8 cellular contexts compared by ENCODE assay signal in the genomic region with DNA sequence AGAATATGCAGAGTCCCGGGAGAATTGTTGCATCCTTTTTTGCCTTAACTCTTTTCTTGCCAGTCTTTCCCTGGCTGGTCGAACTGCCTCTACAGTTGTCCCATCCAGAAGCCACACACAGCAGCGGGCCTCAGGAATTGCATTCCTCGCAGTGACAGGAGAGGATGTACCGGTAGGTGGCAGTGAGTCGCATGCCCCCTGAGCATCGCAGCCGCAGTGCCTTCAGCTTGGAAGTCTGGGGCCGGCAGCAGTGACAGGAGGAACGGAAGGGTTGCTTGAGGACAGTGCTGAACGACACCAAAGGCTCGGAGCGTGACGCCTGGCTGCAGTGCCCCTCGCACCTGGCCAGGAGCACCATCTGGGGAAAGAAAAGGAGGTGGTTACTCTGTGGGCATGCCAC. TPM values are rescaled to one million over a fixed set of nuclear protein-coding genes. Genes with fewer than 3 reads are reported as not detected.
A peak's percentile ranks its signal among the peaks of the same experiment; 100 is the strongest.
DNase-seq lines count a peak whose midpoint lies in the region; ATAC-seq, FAIRE-seq and TF ChIP-seq lines count a peak whose summit lies in the region.

No MANE protein-coding gene starts in this region.

- intact Hi-C loops in stomach (cut with DNase I; ENCODE audit: low total_unique reads): no loop called here

- peak in 2 of 3 donors; percentile 14 to 31 for DNase-seq in CD4-positive, CD25-positive, alpha-beta regulatory T cell
- DNase-seq in HTR-8/SVneo (ENCODE audit: insufficient read length, low spot score) (peak; percentile 31), activated T-cell treated with anti-CD3 and anti-CD28 coated beads for 1 hour (ENCODE audit: low read depth) (peak; percentile 5), germinal center (ENCODE audit: low spot score) (peak; percentile 14), putamen (ENCODE audit: low spot score) (peak; percentile 60), KG1 (lab: John Stamatoyannopoulos, UW) (no peak), stomach (no peak)

- no peak for ATAC-seq in CD4-positive, CD25-positive, alpha-beta regulatory T cell (ENCODE audit: low read depth in 2 of 2)
- no peak for ATAC-seq in GM21515 (IDR thresholded peaks at IDR 0.05; ENCODE audit: unreplicated experiment)

- TF ChIP-seq CTCF in stomach (IDR thresholded peaks at IDR 0.05): peak in 2 of 7 experiments; percentile 11

- peaks cover 4% of the 10 kb centered on the region for H3K27me3 ChIP-seq in CD4-positive, CD25-positive, alpha-beta regulatory T cell (ENCODE audit: control insufficient read depth, insufficient read depth, low read length)
- H3K27me3 ChIP-seq in stomach: peaks cover 0 to 5% (median 0%) of the 10 kb centered on the region in 3 donors

- no peak overlapping the region for H3K4me3 ChIP-seq in CD4-positive, CD25-positive, alpha-beta regulatory T cell (ENCODE audit: low read depth, low read length)
- H3K4me3 ChIP-seq in stomach: no peak overlapping the region

- H3K36me3 Mint-ChIP-seq in CD4-positive, CD25-positive, alpha-beta regulatory T cell: no peaks in the 10 kb centered on the region

- no peak for TF ChIP-seq EP300 in stomach (IDR thresholded peaks at IDR 0.05)

- TF ChIP-seq POLR2A in stomach (IDR thresholded peaks at IDR 0.05): no peak

- H3K4me1 Mint-ChIP-seq in CD4-positive, CD25-positive, alpha-beta regulatory T cell: peaks cover 0 to 5% (median 0%) of the 10 kb centered on the region in 4 donors

- peak; percentile 70 for FAIRE-seq in HTR-8/SVneo (lab: Jason Lieb, UNC)

- H3K27me3 Mint-ChIP-seq in CD4-positive, CD25-positive, alpha-beta regulatory T cell: peaks cover 6% of the 10 kb centered on the region

- 5 to 17% (median 8%) methylated on average over 9 to 15 of the region's 15 CpGs for WGBS in stomach, 5 donors

- H3K9me3 Mint-ChIP-seq in CD4-positive, CD25-positive, alpha-beta regulatory T cell: no peaks in the 10 kb centered on the region

- H3K36me3 ChIP-seq in CD4-positive, CD25-positive, alpha-beta regulatory T cell (ENCODE audit: control insufficient read depth, insufficient read depth, low read length): no peaks in the 10 kb centered on the region
- no peaks in the 10 kb centered on the region for H3K36me3 ChIP-seq in stomach

- H3K9me3 ChIP-seq in CD4-positive, CD25-positive, alpha-beta regulatory T cell (ENCODE audit: control insufficient read depth in 2 of 2, low read length in 2 of 2): no peaks in the 10 kb centered on the region
- no peaks in the 10 kb centered on the region for H3K9me3 ChIP-seq in stomach

- H3K27ac ChIP-seq in CD4-positive, CD25-positive, alpha-beta regulatory T cell (ENCODE audit: insufficient read depth, low read length, poor library complexity, severe bottlenecking): no peak overlapping the region
- H3K27ac ChIP-seq in stomach: no peak overlapping the region

- no peak overlapping the region for H3K27ac Mint-ChIP-seq in CD4-positive, CD25-positive, alpha-beta regulatory T cell

- H3K4me3 Mint-ChIP-seq in CD4-positive, CD25-positive, alpha-beta regulatory T cell: peak overlapping the region in 1 of 4 donors; percentile 65

- no peaks in the 10 kb centered on the region for H3K4me1 ChIP-seq in CD4-positive, CD25-positive, alpha-beta regulatory T cell (ENCODE audit: control insufficient read depth, insufficient read depth, low read length, poor library complexity, severe bottlenecking)
- no peaks in the 10 kb centered on the region for H3K4me1 ChIP-seq in stomach

RNA-seq across cellular contexts. Expression of gene NDP, which starts 23.5 kb away (rescaled TPM):
- total RNA-seq in CD4-positive, CD25-positive, alpha-beta regulatory T cell: not detected
- polyA plus RNA-seq in CD4-positive, CD25-positive, alpha-beta regulatory T cell: not detected
- total RNA-seq in stomach: under 1 TPM in 1 of 5 donors, not detected in 4; 0.73 TPM
- under 1 TPM in 2 of 3 donors, not detected in 1; 0.15 to 0.19 TPM for polyA plus RNA-seq in stomach

Comparison
In these comparisons a context has a peak if more than half of its experiments do, and no peak if none do; other contexts are left out.
1. DNase-seq: peak in CD4-positive, CD25-positive, alpha-beta regulatory T cell (2 of 3), HTR-8/SVneo (single experiment), activated T-cell treated with anti-CD3 and anti-CD28 coated beads for 1 hour (single experiment), germinal center (single experiment) and putamen (single experiment); none in KG1 (single experiment) and stomach (single experiment).